22 cellular contexts compared by ENCODE assay signal in the genomic region with DNA sequence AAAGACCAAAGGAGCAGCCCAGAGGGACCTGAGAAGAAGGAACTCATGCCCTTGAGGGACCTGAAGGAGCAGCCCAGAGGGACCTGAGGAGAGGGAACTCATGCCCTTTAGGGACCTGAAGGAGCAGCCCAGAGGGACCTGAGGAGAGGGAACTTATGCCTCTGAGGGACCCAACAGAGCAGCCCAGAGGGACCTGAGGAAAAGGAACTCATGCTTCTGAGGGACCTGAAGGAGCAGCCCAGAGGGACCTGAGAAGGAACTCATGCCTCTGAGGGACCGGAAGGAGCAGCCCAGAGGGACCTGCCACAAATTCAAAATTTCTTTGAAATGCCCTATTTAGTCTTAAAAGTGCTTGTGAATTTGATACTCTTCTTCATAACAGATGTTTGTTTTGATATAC. TPM values are rescaled to one million over a fixed set of nuclear protein-coding genes. Genes with fewer than 3 reads are reported as not detected.
"Had no signal": no experiment of that assay in that cellular context is flagged by ENCODE, and none has a peak within 500 bp of the region (broad histone marks: within the 10 kb centered on the region; RNA-seq: fewer than 3 reads in every experiment).

No MANE protein-coding gene starts in this region.

- DNase-seq: effector memory CD8-positive, alpha-beta T cell; foreskin fibroblast; gastrocnemius medialis; heart right ventricle; hypothalamus; left ventricle myocardium superior; lower lobe of right lung; pancreas; right lobe of liver; small intestine; stimulated activated CD4-positive, alpha-beta T cell treated with anti-CD3 and anti-CD28 coated beads, Interleukin-15, amount 100 ng/mL, for 24 hours; stimulated activated CD4-positive, alpha-beta T cell treated with anti-CD3 and anti-CD28 coated beads, Interleukin-2, amount 100 ng/mL, for 48 hours; stimulated activated naive CD4-positive, alpha-beta T cell treated with Interleukin-2 at 50 U/mL for 16 hours; stomach; thyroid gland; trophoblast cell had no signal

- H3K4me3 ChIP-seq: gastrocnemius medialis, heart right ventricle, lower lobe of right lung, pancreas, right lobe of liver, stomach, thyroid gland, vagina had no signal

- H3K27ac ChIP-seq: gastrocnemius medialis, heart right ventricle, lower lobe of right lung, pancreas, right lobe of liver, stomach, thyroid gland, vagina had no signal

- H3K36me3 ChIP-seq: gastrocnemius medialis, heart right ventricle, lower lobe of right lung, neutrophil, pancreas, right lobe of liver, stomach, thyroid gland, vagina had no signal

- H3K4me1 Mint-ChIP-seq: neural crest cell had no signal

- H3K27me3 ChIP-seq: gastrocnemius medialis, heart right ventricle, neutrophil, pancreas, right lobe of liver, stomach, thyroid gland, vagina had no signal

- H3K4me3 Mint-ChIP-seq: effector memory CD8-positive, alpha-beta T cell; natural killer cell treated with Interleukin-12 subunit alpha and Interleukin-12 subunit beta and Interleukin-15 and Interleukin-18, amount 100 ng/mL, for 72 hours; neural crest cell had no signal

- ATAC-seq: effector memory CD8-positive, alpha-beta T cell; esophagus mucosa; gastrocnemius medialis; heart right ventricle; left ventricle myocardium superior; lower lobe of right lung; natural killer cell treated with Interleukin-12 subunit alpha and Interleukin-12 subunit beta and Interleukin-15 and Interleukin-18, amount 100 ng/mL, for 72 hours; pancreas; right lobe of liver had no signal

- H3K4me1 ChIP-seq: gastrocnemius medialis, lower lobe of right lung, pancreas, right lobe of liver, stomach, thyroid gland, vagina had no signal

- H3K27ac Mint-ChIP-seq: effector memory CD8-positive, alpha-beta T cell; natural killer cell treated with Interleukin-12 subunit alpha and Interleukin-12 subunit beta and Interleukin-15 and Interleukin-18, amount 100 ng/mL, for 72 hours had no signal

- H3K9me3 ChIP-seq: gastrocnemius medialis, heart right ventricle, lower lobe of right lung, neutrophil, pancreas, right lobe of liver, stomach, thyroid gland, vagina had no signal

- H3K9me3 Mint-ChIP-seq: effector memory CD8-positive, alpha-beta T cell; natural killer cell treated with Interleukin-12 subunit alpha and Interleukin-12 subunit beta and Interleukin-15 and Interleukin-18, amount 100 ng/mL, for 72 hours; neural crest cell had no signal

- H3K36me3 Mint-ChIP-seq: natural killer cell treated with Interleukin-12 subunit alpha and Interleukin-12 subunit beta and Interleukin-15 and Interleukin-18, amount 100 ng/mL, for 72 hours had no signal

RNA-seq across cellular contexts. Expression of gene TIGD4, which starts 51.2 kb away (rescaled TPM):
- total RNA-seq: glomerular endothelial cell had no signal
